Comparison of ENCODE assay signal across 5 cellular contexts in genomic region chr16:74419811-74420210, GRCh38. TPM values are rescaled to one million over a fixed set of nuclear protein-coding genes. Genes with fewer than 3 reads are reported as not detected.
"Had no signal": no experiment of that assay in that cellular context is flagged by ENCODE, and none has a peak within 500 bp of the region (broad histone marks: within the 10 kb centered on the region; RNA-seq: fewer than 3 reads in every experiment).

No MANE protein-coding gene starts in this region.

RNA-seq across cellular contexts. Expression of gene CLEC18B, which starts 1.5 kb away (rescaled TPM):
- total RNA-seq: mononuclear cell, urinary bladder had no signal

RNA-seq across cellular contexts. Expression of gene NPIPB15, which starts 43.7 kb away (rescaled TPM):
- total RNA-seq: left ventricle myocardium inferior, vagina had no signal
- polyA plus RNA-seq: neural cell had no signal
